16 cellular contexts compared by ENCODE assay signal in genomic region chr3:112848196-112848595, GRCh38. TPM values are rescaled to one million over a fixed set of nuclear protein-coding genes. Genes with fewer than 3 reads are reported as not detected.
A peak's percentile ranks its signal among the peaks of the same experiment; 100 is the strongest.
DNase-seq lines count a peak whose midpoint lies in the region; ATAC-seq lines count a peak whose summit lies in the region.
"Had no signal": no experiment of that assay in that cellular context is flagged by ENCODE, and none has a peak within 500 bp of the region (broad histone marks: within the 10 kb centered on the region; RNA-seq: fewer than 3 reads in every experiment).

No MANE protein-coding gene starts in this region.

- H3K4me3 Mint-ChIP-seq in activated T-cell treated with anti-CD3 and anti-CD28 coated beads, Interleukin-2, amount 50 U/mL, for 24 hours, result no peak overlapping the region
- H3K4me3 Mint-ChIP-seq in activated T-cell treated with anti-CD3 and anti-CD28 coated beads, Interleukin-2, amount 50 U/mL, for 4 hours, result no peak overlapping the region
- H3K4me3 Mint-ChIP-seq in activated naive CD8-positive, alpha-beta T cell treated with anti-CD3 and anti-CD28 coated beads, Interleukin-2, amount 50 U/mL, for 24 hours, result peak overlapping the region; percentile 39
- H3K4me3 Mint-ChIP-seq in stimulated activated naive B cell treated with anti-CD40 and anti-IgM and Interleukin-4, amounts not matched to agents 10 μg/mL and 1 μg/mL and 100 μg/mL, for 72 hours, result no peak overlapping the region
- H3K4me3 Mint-ChIP-seq: H9 had no signal

- H3K9me3 Mint-ChIP-seq in activated T-cell treated with anti-CD3 and anti-CD28 coated beads, Interleukin-2, amount 50 U/mL, for 24 hours, result peaks cover 41% of the 10 kb centered on the region
- peaks cover 31% of the 10 kb centered on the region for H3K9me3 Mint-ChIP-seq in activated T-cell treated with anti-CD3 and anti-CD28 coated beads, Interleukin-2, amount 50 U/mL, for 4 hours
- H3K9me3 Mint-ChIP-seq in activated naive CD8-positive, alpha-beta T cell treated with anti-CD3 and anti-CD28 coated beads, Interleukin-2, amount 50 U/mL, for 24 hours, result peaks cover 55% of the 10 kb centered on the region
- peaks cover 31% of the 10 kb centered on the region in 2 donors for H3K9me3 Mint-ChIP-seq in stimulated activated naive B cell treated with anti-CD40 and anti-IgM and Interleukin-4, amounts not matched to agents 10 μg/mL and 1 μg/mL and 100 μg/mL, for 72 hours

- H3K36me3 Mint-ChIP-seq in activated T-cell treated with anti-CD3 and anti-CD28 coated beads, Interleukin-2, amount 50 U/mL, for 24 hours (ENCODE audit: low read depth), result peaks cover 10% of the 10 kb centered on the region
- peaks cover 8% of the 10 kb centered on the region for H3K36me3 Mint-ChIP-seq in activated T-cell treated with anti-CD3 and anti-CD28 coated beads, Interleukin-2, amount 50 U/mL, for 4 hours (ENCODE audit: insufficient read depth)
- peaks cover 14% of the 10 kb centered on the region for H3K36me3 Mint-ChIP-seq in activated naive CD8-positive, alpha-beta T cell treated with anti-CD3 and anti-CD28 coated beads, Interleukin-2, amount 50 U/mL, for 24 hours (ENCODE audit: low read depth)
- H3K36me3 Mint-ChIP-seq in stimulated activated naive B cell treated with anti-CD40 and anti-IgM and Interleukin-4, amounts not matched to agents 10 μg/mL and 1 μg/mL and 100 μg/mL, for 72 hours, result peaks cover 22 to 33% of the 10 kb centered on the region in 2 donors

- ATAC-seq in activated T-cell treated with anti-CD3 and anti-CD28 coated beads, Interleukin-2, amount 50 U/mL, for 4 hours, result no peak
- ATAC-seq in activated naive CD8-positive, alpha-beta T cell treated with anti-CD3 and anti-CD28 coated beads, Interleukin-2, amount 50 U/mL, for 24 hours, result peak; percentile 58
- peak in 1 of 2 donors; percentile 39 for ATAC-seq in stimulated activated naive B cell treated with anti-CD40 and anti-IgM and Interleukin-4, amounts not matched to agents 10 μg/mL and 1 μg/mL and 100 μg/mL, for 72 hours (replicated peaks)
- ATAC-seq: PC-3, SK-N-SH treated with all-trans-retinoic acid at 6 μM for 48 hours had no signal

- H3K27me3 Mint-ChIP-seq in activated T-cell treated with anti-CD3 and anti-CD28 coated beads, Interleukin-2, amount 50 U/mL, for 24 hours, result no peaks in the 10 kb centered on the region
- H3K27me3 Mint-ChIP-seq in activated T-cell treated with anti-CD3 and anti-CD28 coated beads, Interleukin-2, amount 50 U/mL, for 4 hours (ENCODE audit: low read depth), result no peaks in the 10 kb centered on the region
- no peaks in the 10 kb centered on the region for H3K27me3 Mint-ChIP-seq in activated naive CD8-positive, alpha-beta T cell treated with anti-CD3 and anti-CD28 coated beads, Interleukin-2, amount 50 U/mL, for 24 hours
- peaks cover 0 to 5% of the 10 kb centered on the region in 2 donors for H3K27me3 Mint-ChIP-seq in stimulated activated naive B cell treated with anti-CD40 and anti-IgM and Interleukin-4, amounts not matched to agents 10 μg/mL and 1 μg/mL and 100 μg/mL, for 72 hours

- in situ Hi-C loops in ACHN (cut with HindIII; ENCODE audit: low pct_ligation_motif_present, low pct_unique_long_range_greater_than_20kb, low sequenced_read_pairs), result no loop called here

- H3K27ac Mint-ChIP-seq in activated T-cell treated with anti-CD3 and anti-CD28 coated beads, Interleukin-2, amount 50 U/mL, for 24 hours, result peak overlapping the region; percentile 34
- peak overlapping the region; percentile 70 for H3K27ac Mint-ChIP-seq in activated naive CD8-positive, alpha-beta T cell treated with anti-CD3 and anti-CD28 coated beads, Interleukin-2, amount 50 U/mL, for 24 hours
- peak overlapping the region; percentile 75 for H3K27ac Mint-ChIP-seq in stimulated activated naive B cell treated with anti-CD40 and anti-IgM and Interleukin-4, amounts not matched to agents 10 μg/mL and 1 μg/mL and 100 μg/mL, for 72 hours
- H3K27ac Mint-ChIP-seq: H9 had no signal

- H3K4me1 Mint-ChIP-seq in activated T-cell treated with anti-CD3 and anti-CD28 coated beads, Interleukin-2, amount 50 U/mL, for 24 hours (ENCODE audit: low read depth), result peaks cover 36% of the 10 kb centered on the region
- peaks cover 25% of the 10 kb centered on the region for H3K4me1 Mint-ChIP-seq in activated T-cell treated with anti-CD3 and anti-CD28 coated beads, Interleukin-2, amount 50 U/mL, for 4 hours (ENCODE audit: low read depth)
- peaks cover 33% of the 10 kb centered on the region for H3K4me1 Mint-ChIP-seq in activated naive CD8-positive, alpha-beta T cell treated with anti-CD3 and anti-CD28 coated beads, Interleukin-2, amount 50 U/mL, for 24 hours
- peaks cover 17 to 23% of the 10 kb centered on the region in 2 donors for H3K4me1 Mint-ChIP-seq in stimulated activated naive B cell treated with anti-CD40 and anti-IgM and Interleukin-4, amounts not matched to agents 10 μg/mL and 1 μg/mL and 100 μg/mL, for 72 hours
- H3K4me1 Mint-ChIP-seq: H9 had no signal

- DNase-seq in activated T-cell treated with anti-CD3 and anti-CD28 coated beads, Interleukin-2, amount 50 U/mL, for 24 hours, result no peak
- DNase-seq in activated T-cell treated with anti-CD3 and anti-CD28 coated beads, Interleukin-2, amount 50 U/mL, for 4 hours, result no peak
- DNase-seq in NAMALWA (ENCODE audit: low spot score) (peak; percentile 9), GM03348 (ENCODE audit: low spot score) (no peak), ACHN (no peak), NCI-H1694 treated with DMSO at 0.1 percent for 48 hours (lab: John Stamatoyannopoulos, UW) (no peak)
- no peak for DNase-seq in activated naive CD8-positive, alpha-beta T cell treated with anti-CD3 and anti-CD28 coated beads, Interleukin-2, amount 50 U/mL, for 24 hours
- no peak for DNase-seq in stimulated activated naive B cell treated with anti-CD40 and anti-IgM and Interleukin-4, amounts not matched to agents 10 μg/mL and 1 μg/mL and 100 μg/mL, for 72 hours
- DNase-seq: H9, mesendoderm, NCI-H1092 treated with DMSO at 0.1 percent for 48 hours, NCI-H226, occipital lobe, PC-3 had no signal

RNA-seq across cellular contexts. Expression of gene CD200R1L, which starts 1.5 kb away (rescaled TPM):
- total RNA-seq in activated T-cell treated with anti-CD3 and anti-CD28 coated beads, Interleukin-2, amount 50 U/mL, for 4 hours, result not detected
- total RNA-seq: fibroblast of villous mesenchyme, H9, occipital lobe, PC-3 had no signal
